ENCODE assay signal across 20 cellular contexts in the genomic region with DNA sequence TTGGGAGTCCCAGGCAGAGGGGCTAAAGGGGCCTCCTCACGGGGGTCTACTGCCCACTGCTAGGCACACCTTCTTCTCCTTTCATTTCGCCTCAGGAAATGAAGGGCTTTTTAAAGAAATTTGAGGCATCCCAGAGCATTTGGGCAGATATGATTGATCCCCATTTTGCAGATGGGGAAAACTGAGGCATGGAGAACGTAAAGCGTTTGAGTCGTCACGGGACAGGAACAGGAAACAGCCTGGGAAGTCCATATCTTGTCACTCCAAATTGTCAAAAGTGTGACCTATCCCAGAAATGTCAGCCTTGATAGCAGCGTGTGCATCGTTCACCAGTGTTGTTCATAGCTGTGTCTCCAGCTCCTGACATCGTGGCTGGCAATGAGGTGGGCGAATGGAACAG.
A peak's percentile ranks its signal among the peaks of the same experiment; 100 is the strongest.
DNase-seq lines count a peak whose midpoint lies in the region; ATAC-seq and TF ChIP-seq lines count a peak whose summit lies in the region.
"Had no signal": no experiment of that assay in that cellular context is flagged by ENCODE, and none has a peak within 500 bp of the region (broad histone marks: within the 10 kb centered on the region; RNA-seq: fewer than 3 reads in every experiment).

No MANE protein-coding gene starts in this region.

- H3K4me3 Mint-ChIP-seq in progenitor cell of endocrine pancreas (ENCODE audit: low read depth) = no peak overlapping the region
- H3K4me3 Mint-ChIP-seq: activated naive CD4-positive, alpha-beta T cell treated with anti-CD3 and anti-CD28 coated beads, Interleukin-2, amount 50 U/mL, for 24 hours; CD4-positive, alpha-beta memory T cell; memory B cell; neural crest cell had no signal

- ATAC-seq in heart right ventricle (no peak), Right ventricle myocardium superior (ENCODE audit: poor library complexity) (no peak), upper lobe of left lung (ENCODE audit: low FRiP score in 2 of 2) (no peak)
- ATAC-seq: PC-3 had no signal

- no peak overlapping the region for H3K4me3 ChIP-seq in heart right ventricle
- H3K4me3 ChIP-seq in esophagus (ENCODE audit: low read depth in 1 of 2, low read length in 2 of 2) = no peak overlapping the region
- H3K4me3 ChIP-seq in upper lobe of left lung = no peak overlapping the region

- DNase-seq in heart right ventricle = no peak
- no peak for DNase-seq in Right ventricle myocardium superior
- DNase-seq in progenitor cell of endocrine pancreas (ENCODE audit: low spot score, unreplicated experiment) = no peak
- no peak for DNase-seq in upper lobe of left lung
- DNase-seq in NK-92 (lab: John Stamatoyannopoulos, UW; ENCODE audit: unreplicated experiment) = no peak
- no peak for DNase-seq in T-helper 1 cell
- no peak for DNase-seq in cerebellar nuclear complex (lab: John Stamatoyannopoulos, UW)
- DNase-seq: activated CD4-positive, alpha-beta T cell treated with anti-CD3 and anti-CD28 coated beads, Interleukin-2, amount 50 U/mL, for 1 hour; activated T-cell treated with anti-CD3 and anti-CD28 coated beads, Interleukin-2, amount 50 U/mL, for 1 hour; DND-41; MV-4-11; NCI-H2081; PC-3; stimulated activated CD4-positive, alpha-beta T cell treated with anti-CD3 and anti-CD28 coated beads, Interleukin-4, amount 100 ng/mL, for 24 hours; stimulated activated CD8-positive, alpha-beta memory T cell treated with anti-CD3 and anti-CD28 coated beads, Interleukin-4, amount 100 ng/mL, for 48 hours had no signal

- H3K36me3 ChIP-seq in heart right ventricle = peaks cover 0 to 4% (median 0%) of the 10 kb centered on the region in 9 donors
- peaks cover 0 to 7% of the 10 kb centered on the region in 2 donors for H3K36me3 ChIP-seq in esophagus (ENCODE audit: control insufficient read depth in 2 of 2, insufficient read depth in 2 of 2, low read length in 1 of 2)
- peaks cover 0 to 9% (median 0%) of the 10 kb centered on the region in 4 donors for H3K36me3 ChIP-seq in upper lobe of left lung

- H3K27me3 ChIP-seq in heart right ventricle (no peaks in the 10 kb centered on the region), esophagus (ENCODE audit: control insufficient read depth in 1 of 2, insufficient read depth in 2 of 2, low read length in 2 of 2) (no peaks in the 10 kb centered on the region), upper lobe of left lung (no peaks in the 10 kb centered on the region)

- H3K36me3 Mint-ChIP-seq in progenitor cell of endocrine pancreas (ENCODE audit: insufficient read depth) = no peaks in the 10 kb centered on the region
- H3K36me3 Mint-ChIP-seq: activated naive CD4-positive, alpha-beta T cell treated with anti-CD3 and anti-CD28 coated beads, Interleukin-2, amount 50 U/mL, for 24 hours; CD4-positive, alpha-beta memory T cell; memory B cell had no signal

- H3K4me1 ChIP-seq in heart right ventricle (peaks cover 62 to 100% (median 97%) of the 10 kb centered on the region in 9 donors), esophagus (ENCODE audit: control insufficient read depth in 2 of 2, insufficient read depth in 2 of 2, low read length in 1 of 2) (peaks cover 12 to 51% of the 10 kb centered on the region in 2 donors), upper lobe of left lung (peaks cover 53 to 79% (median 72%) of the 10 kb centered on the region in 4 donors)

- no peak for TF ChIP-seq EP300 in upper lobe of left lung (IDR thresholded peaks at IDR 0.05)

- H3K27ac ChIP-seq in heart right ventricle = peak overlapping the region; percentile 50 to 98 (median 79)
- peak overlapping the region; percentile 40 to 47 for H3K27ac ChIP-seq in esophagus (ENCODE audit: low read depth in 2 of 2, low read length in 1 of 2)
- H3K27ac ChIP-seq in upper lobe of left lung = peak overlapping the region in 3 of 4 donors; percentile 4 to 45 (median 41)

- H3K9me3 Mint-ChIP-seq in progenitor cell of endocrine pancreas (ENCODE audit: low read depth) = no peaks in the 10 kb centered on the region
- H3K9me3 Mint-ChIP-seq: activated naive CD4-positive, alpha-beta T cell treated with anti-CD3 and anti-CD28 coated beads, Interleukin-2, amount 50 U/mL, for 24 hours; CD4-positive, alpha-beta memory T cell; memory B cell; neural crest cell had no signal

- peaks cover 50% of the 10 kb centered on the region for H3K4me1 Mint-ChIP-seq in progenitor cell of endocrine pancreas (ENCODE audit: low read depth)

- H3K27me3 Mint-ChIP-seq in progenitor cell of endocrine pancreas = no peaks in the 10 kb centered on the region
- H3K27me3 Mint-ChIP-seq: activated naive CD4-positive, alpha-beta T cell treated with anti-CD3 and anti-CD28 coated beads, Interleukin-2, amount 50 U/mL, for 24 hours; memory B cell had no signal

- intact Hi-C loops in heart right ventricle (cut with DNase I) (loop anchor here in 4 of 10 donors (5.0 to 10.0 kb wide), 4 partner anchors 55 to 235 kb away; no protein-coding TSS in a partner anchor), Right ventricle myocardium superior (cut with DNase I) (loop anchor here (10.0 kb wide), 1 partner anchor 245 kb away; no protein-coding TSS in a partner anchor)

- no peak for TF ChIP-seq POLR2A in upper lobe of left lung (IDR thresholded peaks at IDR 0.05)

- no peak for TF ChIP-seq CTCF in heart right ventricle (IDR thresholded peaks at IDR 0.05)
- no peak for TF ChIP-seq CTCF in progenitor cell of endocrine pancreas (IDR thresholded peaks at IDR 0.05; ENCODE audit: unreplicated experiment)
- no peak for TF ChIP-seq CTCF in upper lobe of left lung (IDR thresholded peaks at IDR 0.05)

- 72 to 80% methylated on average over 10 of the region's 10 CpGs for WGBS in heart right ventricle, 2 donors
- 87 to 93% methylated on average over 10 of the region's 10 CpGs for WGBS in esophagus, 2 donors
- WGBS in upper lobe of left lung, 2 donors = 94 to 96% methylated on average over 9 to 10 of the region's 10 CpGs

- peak overlapping the region; percentile 78 for H3K27ac Mint-ChIP-seq in progenitor cell of endocrine pancreas
- H3K27ac Mint-ChIP-seq: activated naive CD4-positive, alpha-beta T cell treated with anti-CD3 and anti-CD28 coated beads, Interleukin-2, amount 50 U/mL, for 24 hours; CD4-positive, alpha-beta memory T cell; memory B cell had no signal

- H3K9me3 ChIP-seq in heart right ventricle (no peaks in the 10 kb centered on the region), esophagus (ENCODE audit: control insufficient read depth in 2 of 2, insufficient read depth in 1 of 2, low read depth in 1 of 2, low read length in 1 of 2) (no peaks in the 10 kb centered on the region), upper lobe of left lung (no peaks in the 10 kb centered on the region)
